ENCODE assay signal across 8 cellular contexts in the genomic region with DNA sequence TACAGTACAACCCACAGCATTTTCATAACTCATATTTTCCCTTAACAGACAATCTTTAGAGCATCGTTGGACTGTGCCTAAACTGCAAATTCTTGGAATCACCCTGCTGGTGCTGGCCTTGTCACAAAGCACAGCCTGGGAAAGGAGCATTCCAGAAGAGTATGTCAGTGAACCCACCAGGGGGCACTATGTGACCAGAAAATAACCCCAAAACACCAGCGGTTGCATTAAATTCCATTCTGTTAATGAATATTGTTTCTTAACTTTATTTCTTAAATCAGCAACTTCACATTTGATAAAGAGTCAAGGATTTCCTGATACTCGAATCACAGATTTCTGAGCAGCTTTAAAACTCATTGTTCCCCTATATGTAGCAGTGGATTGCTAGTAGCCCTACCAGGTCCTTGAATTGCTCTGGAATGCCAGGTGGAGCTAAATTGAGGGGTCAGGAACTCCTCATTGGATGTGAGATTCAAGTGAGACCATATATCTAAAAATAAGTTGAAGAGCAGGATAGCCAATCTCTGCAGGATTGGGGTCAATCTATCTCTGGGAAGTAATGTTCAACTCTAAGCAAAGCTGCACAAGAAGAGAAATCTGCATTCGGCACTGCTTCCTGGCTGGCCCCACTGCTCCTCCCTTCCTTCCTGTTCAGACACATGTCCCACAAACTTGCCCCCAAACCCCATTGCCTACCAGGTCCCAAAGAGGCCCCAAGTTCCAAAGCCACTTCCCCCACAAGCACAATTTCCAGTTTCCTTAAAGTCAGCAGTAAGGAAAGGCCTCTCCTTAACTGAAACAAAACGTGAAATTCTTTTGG. TPM values are rescaled to one million over a fixed set of nuclear protein-coding genes. Genes with fewer than 3 reads are reported as not detected.
DNase-seq lines count a peak whose midpoint lies in the region; ATAC-seq and TF ChIP-seq lines count a peak whose summit lies in the region.

No MANE protein-coding gene starts in this region.

- peak; percentile 40 for DNase-seq in 8988T
- peak; percentile 63 to 80 for DNase-seq in NCI-H2081 (lab: John Stamatoyannopoulos, UW)
- peak; percentile 45 for DNase-seq in UCSD-AML1 (lab: John Stamatoyannopoulos, UW; ENCODE audit: unreplicated experiment)
- DNase-seq in MCF 10A (ENCODE audit: unreplicated experiment): peak; percentile 88
- peak; percentile 89 for DNase-seq in inferior parietal cortex (ENCODE audit: extremely low spot score)
- peak; percentile 28 to 33 for DNase-seq in stimulated activated CD4-positive, alpha-beta T cell treated with anti-CD3 and anti-CD28 coated beads, Interleukin-1b, Interleukin-23, amount 100 ng/mL, for 1 hour (ENCODE audit: low read depth in 2 of 2)

- H3K36me3 Mint-ChIP-seq in MCF 10A (ENCODE audit: insufficient read depth, unreplicated experiment): no peaks in the 10 kb centered on the region

- H3K9me3 Mint-ChIP-seq in MCF 10A (ENCODE audit: unreplicated experiment): no peaks in the 10 kb centered on the region

- peak; percentile 69 for TF ChIP-seq CTCF in GM12873 (IDR thresholded peaks at IDR 0.05; ENCODE audit: insufficient read depth, low read depth, low read length, missing control alignments)
- peak; percentile 98 for TF ChIP-seq CTCF in MCF 10A (IDR thresholded peaks at IDR 0.05; ENCODE audit: unreplicated experiment)

- peaks cover 23% of the 10 kb centered on the region for H3K4me1 Mint-ChIP-seq in MCF 10A (ENCODE audit: insufficient read depth, unreplicated experiment)

- BruUV-seq in MCF 10A (replicated peaks; lab: Mats Ljungman, UMichigan): no TSS peak

- H3K27me3 Mint-ChIP-seq in MCF 10A (ENCODE audit: insufficient read depth, unreplicated experiment): no peaks in the 10 kb centered on the region

- CTCF ChIA-PET in MCF 10A (lab: Yijun Ruan, JAX): interaction anchor here (0.6 to 10.1 kb wide), 62 partner anchors 9 to 1516 kb away, joined by 3 to 216 read pairs (median 4); no protein-coding TSS in a partner anchor

- H3K4me3 Mint-ChIP-seq in MCF 10A (ENCODE audit: unreplicated experiment): no peak overlapping the region

- no peak for ATAC-seq in GM19328 (IDR thresholded peaks at IDR 0.05; ENCODE audit: unreplicated experiment)

- intact Hi-C loops in MCF 10A (cut with micrococcal nuclease): loop anchor here (1.0 kb wide), 4 partner anchors 195 to 1052 kb away; no protein-coding TSS in a partner anchor

- peak overlapping the region; percentile 27 for H3K27ac Mint-ChIP-seq in MCF 10A (ENCODE audit: low read depth, unreplicated experiment)

- POLR2A ChIA-PET in MCF 10A (lab: Yijun Ruan, JAX): interaction anchor here (0.5 to 6.9 kb wide), 12 partner anchors 11 to 258 kb away, joined by 3 to 74 read pairs (median 4); partner anchors contain the start of genes NUP133 and RAB4A

RNA-seq across cellular contexts. Expression of gene RAB4A, which starts 12.7 kb away (rescaled TPM):
- 87.4 and 88.6 TPM in 2 replicates for total RNA-seq in MCF 10A (2022)

Comparison
In these comparisons a context has a peak if more than half of its experiments do, and no peak if none do; other contexts are left out.
1. DNase-seq: peak in every context shown above with its lines; median percentile 89 in inferior parietal cortex; 88 in MCF 10A; 72 in NCI-H2081; 45 in UCSD-AML1; 40 in 8988T; 30 in stimulated activated CD4-positive, alpha-beta T cell treated with anti-CD3 and anti-CD28 coated beads, Interleukin-1b, Interleukin-23, amount 100 ng/mL, for 1 hour.